ENCODE assay signal across 1 cellular context in genomic region chr4:176358083-176358469, GRCh38.
TF ChIP-seq lines count a peak whose summit lies in the region.

No MANE protein-coding gene starts in this region.

TF ChIP-seq in GM12878, 131 proteins besides CTCF, POLR2A, EP300 and RAD21:
- TF ChIP-seq TCF7 (IDR thresholded peaks at IDR 0.05; ENCODE audit: borderline replicate concordance) (no peak), ASH2L (IDR thresholded peaks at IDR 0.05; ENCODE audit: borderline replicate concordance, low read depth) (no peak), MYB (IDR thresholded peaks at IDR 0.05; ENCODE audit: borderline replicate concordance, low read depth, low read length) (no peak), FOS (IDR thresholded peaks at IDR 0.05; ENCODE audit: borderline replicate concordance, extremely low read depth, insufficient read length) (no peak), ESRRA (IDR thresholded peaks at IDR 0.05; ENCODE audit: low read length) (no peak), ZNF687 (IDR thresholded peaks at IDR 0.05) (no peak), ATF7 (IDR thresholded peaks at IDR 0.05; ENCODE audit: low read depth) (no peak), MTA2 (IDR thresholded peaks at IDR 0.05; ENCODE audit: low read depth) (no peak), NR2C1 (IDR thresholded peaks at IDR 0.05) (no peak)
TF ChIP-seq in GM12878: peak in this region for 0.
